8 cellular contexts compared by ENCODE assay signal in the genomic region with DNA sequence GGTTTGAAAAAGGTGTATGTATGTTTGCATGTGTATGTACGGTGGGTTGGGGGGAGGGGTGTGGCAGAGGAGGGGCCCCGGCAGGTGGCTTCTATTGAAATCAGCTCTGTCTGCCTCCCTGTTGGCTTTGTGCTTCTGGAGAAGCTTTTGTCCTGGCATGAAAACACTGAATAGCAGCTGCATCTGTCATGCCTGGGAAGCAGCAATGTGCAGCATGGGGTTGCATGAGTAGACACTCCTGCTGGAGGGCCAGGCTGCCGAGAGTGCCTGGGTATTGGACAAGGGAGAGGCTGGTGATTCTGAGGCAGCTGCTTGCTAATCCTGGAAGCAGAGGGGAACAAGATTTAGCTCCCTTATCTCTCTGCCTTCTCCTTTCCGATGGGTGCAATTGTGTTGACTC. TPM values are rescaled to one million over a fixed set of nuclear protein-coding genes. Genes with fewer than 3 reads are reported as not detected.
DNase-seq lines count a peak whose midpoint lies in the region; ATAC-seq and TF ChIP-seq lines count a peak whose summit lies in the region.
"Had no signal": no experiment of that assay in that cellular context is flagged by ENCODE, and none has a peak within 500 bp of the region (broad histone marks: within the 10 kb centered on the region; RNA-seq: fewer than 3 reads in every experiment).

No MANE protein-coding gene starts in this region.

- H3K27me3 ChIP-seq in HUES6 (ENCODE audit: control insufficient read depth, insufficient read depth, low read length) (no peaks in the 10 kb centered on the region), smooth muscle cell (ENCODE audit: low read depth) (no peaks in the 10 kb centered on the region)
- H3K27me3 ChIP-seq: body of pancreas had no signal

- H3F3A ChIP-seq in smooth muscle cell (ENCODE audit: low read depth) = peaks cover 8% of the 10 kb centered on the region

- H3K4me1 ChIP-seq in HUES6 (ENCODE audit: control insufficient read depth, insufficient read depth, low read length) = peaks cover 75% of the 10 kb centered on the region
- H3K4me1 ChIP-seq in smooth muscle cell (ENCODE audit: low read depth) = peaks cover 67% of the 10 kb centered on the region

- no peak overlapping the region for H3K9ac ChIP-seq in HUES6 (ENCODE audit: low read length)
- H3K9ac ChIP-seq in smooth muscle cell (ENCODE audit: low read depth) = no peak overlapping the region

- H3K9me3 ChIP-seq in HUES6 (ENCODE audit: control insufficient read depth, insufficient read depth, low read depth, low read length) (no peaks in the 10 kb centered on the region), smooth muscle cell (replicated peaks; ENCODE audit: low read depth) (no peaks in the 10 kb centered on the region)
- H3K9me3 ChIP-seq: body of pancreas had no signal

- H3K4me3 ChIP-seq in HUES6 (ENCODE audit: low read depth, low read length) (peak overlapping the region; percentile 4; the same call in 1 of the 2 replicates), smooth muscle cell (no peak overlapping the region)
- H3K4me3 ChIP-seq: body of pancreas had no signal

- H3K79me2 ChIP-seq in smooth muscle cell (ENCODE audit: low read depth) = peaks cover 100% of the 10 kb centered on the region

- no peak overlapping the region for H2AFZ ChIP-seq in smooth muscle cell (ENCODE audit: low read depth)

- DNase-seq in NCI-H748 treated with DMSO at 0.1 percent for 48 hours (lab: John Stamatoyannopoulos, UW) (peak; percentile 85), fibroblast of peridontal ligament (ENCODE audit: extremely low read depth) (peak; percentile 78), smooth muscle cell (lab: John Stamatoyannopoulos, UW; ENCODE audit: unreplicated experiment) (no peak), SW 1271 (lab: John Stamatoyannopoulos, UW) (no peak)

- TF ChIP-seq CTCF in smooth muscle cell (IDR thresholded peaks at IDR 0.05; ENCODE audit: borderline replicate concordance, insufficient read depth, poor library complexity, severe bottlenecking) = no peak

- H3K36me3 ChIP-seq in HUES6 (ENCODE audit: control insufficient read depth, insufficient read depth, low read length) (no peaks in the 10 kb centered on the region), smooth muscle cell (ENCODE audit: low read depth) (no peaks in the 10 kb centered on the region)

- peak overlapping the region; percentile 41 for H3K4me2 ChIP-seq in smooth muscle cell

- H4K20me1 ChIP-seq in smooth muscle cell (ENCODE audit: low read depth) = peaks cover 100% of the 10 kb centered on the region

- 49% methylated on average over 4 of the region's 4 CpGs for WGBS in smooth muscle cell (ENCODE audit: low lambda C conversion rate)

- ATAC-seq in HG03469 (IDR thresholded peaks at IDR 0.05; ENCODE audit: unreplicated experiment) (no peak), HG03025 (IDR thresholded peaks at IDR 0.05; ENCODE audit: low FRiP score, unreplicated experiment) (no peak)
- ATAC-seq: body of pancreas had no signal

- H3K27ac ChIP-seq in HUES6 (ENCODE audit: low read depth, low read length) = no peak overlapping the region
- H3K27ac ChIP-seq in smooth muscle cell (ENCODE audit: low read depth) = peak overlapping the region; percentile 26

RNA-seq across cellular contexts. Expression of a gene that starts 20.5 kb away (rescaled TPM):
- total RNA-seq in smooth muscle cell = 36.0 and 40.9 TPM in 2 replicates
- 14.3 and 16.9 TPM in 2 replicates for polyA plus RNA-seq in smooth muscle cell

Comparison
In these comparisons a context has a peak if more than half of its experiments do, and no peak if none do; other contexts are left out.
1. DNase-seq: peak in NCI-H748 treated with DMSO at 0.1 percent for 48 hours (single experiment) and fibroblast of peridontal ligament (single experiment); none in smooth muscle cell (single experiment) and SW 1271 (0 of 2).